In the genomic region with DNA sequence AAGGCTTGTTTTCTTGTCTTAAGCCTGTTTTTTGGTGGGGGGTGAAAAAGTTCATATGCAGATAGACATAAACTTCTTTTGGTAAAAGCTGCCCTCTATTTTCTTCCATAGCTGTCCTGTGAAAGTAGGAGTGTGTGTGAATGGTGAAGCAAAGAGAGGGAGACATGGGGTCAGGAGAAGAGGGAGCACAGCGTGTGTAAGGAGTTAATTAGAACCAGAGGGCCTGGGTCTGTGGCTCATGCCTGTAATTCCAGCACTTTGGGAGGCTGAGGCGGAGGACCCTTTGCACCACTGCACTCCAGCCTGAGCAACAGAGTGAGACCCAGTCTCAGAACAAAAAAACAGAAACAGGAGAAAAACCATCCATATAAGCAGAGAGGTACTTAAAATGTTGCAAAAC, we compare ENCODE assay signal across 9 cellular contexts. TPM values are rescaled to one million over a fixed set of nuclear protein-coding genes. Genes with fewer than 3 reads are reported as not detected.
DNase-seq lines count a peak whose midpoint lies in the region; ATAC-seq and TF ChIP-seq lines count a peak whose summit lies in the region.
"Had no signal": no experiment of that assay in that cellular context is flagged by ENCODE, and none has a peak within 500 bp of the region (broad histone marks: within the 10 kb centered on the region; RNA-seq: fewer than 3 reads in every experiment).

No MANE protein-coding gene starts in this region.

- H3K27me3 ChIP-seq in GM23248 (replicated peaks; ENCODE audit: insufficient read depth), result no peaks in the 10 kb centered on the region
- H3K27me3 ChIP-seq in skeletal muscle tissue (ENCODE audit: control insufficient read depth in 3 of 3, insufficient read depth in 3 of 3, low read length in 3 of 3), result no peaks in the 10 kb centered on the region

- H3K36me3 ChIP-seq in GM23248 (ENCODE audit: low read depth) (no peaks in the 10 kb centered on the region), skeletal muscle tissue (ENCODE audit: control insufficient read depth in 3 of 3, insufficient read depth in 3 of 3, low read length in 3 of 3) (no peaks in the 10 kb centered on the region)

- peaks cover 21% of the 10 kb centered on the region for H3F3A ChIP-seq in GM23248 (ENCODE audit: insufficient read depth)

- 4 to 7% methylated on average over 2 of the region's 2 CpGs for whole genome bisulfite sequencing in GM23248 (ENCODE audit: low coverage in 1 of 2, low lambda C conversion rate in 2 of 2, missing lambda C conversion rate in 2 of 2), 2 experiments

- in situ Hi-C loops in GM23248 (cut with MboI), result no loop called here

- TF ChIP-seq POLR2A in GM18505 (IDR thresholded peaks at IDR 0.05; ENCODE audit: borderline replicate concordance, extremely low read depth, insufficient read depth, insufficient read length), result no peak

- H3K27ac Mint-ChIP-seq in T-helper 17 cell, result peak overlapping the region; percentile 99

- H3K79me2 ChIP-seq in GM23248 (ENCODE audit: insufficient read depth), result peaks cover 31% of the 10 kb centered on the region

- H3K4me3 Mint-ChIP-seq in T-helper 17 cell, result peak overlapping the region; percentile 91

- H3K4me1 Mint-ChIP-seq in T-helper 17 cell, result peaks cover 18% of the 10 kb centered on the region

- no peaks in the 10 kb centered on the region for H3K27me3 Mint-ChIP-seq in T-helper 17 cell

- ATAC-seq in T-helper 17 cell (no peak), GM18517 (IDR thresholded peaks at IDR 0.05; ENCODE audit: unreplicated experiment) (no peak), GM18505 (IDR thresholded peaks at IDR 0.05; ENCODE audit: unreplicated experiment) (no peak)

- H4K20me1 ChIP-seq in GM23248 (ENCODE audit: insufficient read depth), result no peaks in the 10 kb centered on the region

- no peaks in the 10 kb centered on the region for H3K9me2 ChIP-seq in GM23248 (ENCODE audit: insufficient read depth)

- peak overlapping the region; percentile 83 for H2AFZ ChIP-seq in GM23248

- peak overlapping the region; percentile 97 for H3K9ac ChIP-seq in GM23248
- peak overlapping the region; percentile 75 to 100 (median 88) for H3K9ac ChIP-seq in skeletal muscle tissue (ENCODE audit: low read depth in 1 of 3, low read length in 3 of 3)

- peak overlapping the region; percentile 98 for H3K4me2 ChIP-seq in GM23248 (ENCODE audit: unreplicated experiment)

- peak overlapping the region; percentile 98 for H3K27ac ChIP-seq in GM23248
- peak overlapping the region; percentile 97 for H3K27ac ChIP-seq in skeletal muscle tissue (ENCODE audit: low read depth, low read length)

- H3K4me3 ChIP-seq in GM23248, result peak overlapping the region; percentile 94
- H3K4me3 ChIP-seq in fibroblast of villous mesenchyme (ENCODE audit: low read depth, low read length), result peak overlapping the region; percentile 84
- H3K4me3 ChIP-seq in skeletal muscle tissue (ENCODE audit: low read length in 3 of 3), result peak overlapping the region; percentile 66 to 99 (median 81)

- H3K4me1 ChIP-seq in GM23248 (ENCODE audit: insufficient read depth) (peaks cover 14% of the 10 kb centered on the region), skeletal muscle tissue (ENCODE audit: control insufficient read depth in 3 of 3, insufficient read depth in 3 of 3, low read length in 3 of 3) (peaks cover 10 to 14% (median 12%) of the 10 kb centered on the region in 3 donors)

- H3K36me3 Mint-ChIP-seq in T-helper 17 cell (ENCODE audit: low read depth), result peaks cover 2% of the 10 kb centered on the region

- no peak for TF ChIP-seq CTCF in fibroblast of villous mesenchyme (IDR thresholded peaks at IDR 0.05; ENCODE audit: insufficient read depth, low read depth, low read length)

- peak; percentile 51 for DNase-seq in GM23248
- DNase-seq in T-helper 17 cell, result no peak
- DNase-seq in fibroblast of villous mesenchyme (ENCODE audit: low read depth), result peak; percentile 57
- no peak for DNase-seq in HuH-7 (ENCODE audit: low spot score)
- no peak for DNase-seq in stimulated activated CD4-positive, alpha-beta T cell treated with anti-CD3 and anti-CD28 coated beads, Interleukin-12 subunit alpha, Interleukin-12 subunit beta, amount 100 ng/mL, for 4 hours
- DNase-seq: NCI-H1930 had no signal

- no peaks in the 10 kb centered on the region for H3K9me3 ChIP-seq in GM23248 (ENCODE audit: low read depth)
- no peaks in the 10 kb centered on the region for H3K9me3 ChIP-seq in T-helper 17 cell (ENCODE audit: control insufficient read depth, low read length, poor library complexity, severe bottlenecking)
- no peaks in the 10 kb centered on the region for H3K9me3 ChIP-seq in skeletal muscle tissue (ENCODE audit: control insufficient read depth in 3 of 3, low read length in 3 of 3)

RNA-seq across cellular contexts. Expression of a gene that starts 16.2 kb away (rescaled TPM):
- total RNA-seq in GM23248 (2014; rRNA removed; shearing (Covaris generic)), result 88.9 and 97.7 TPM in 2 replicates
- 58.6 and 77.5 TPM in 2 replicates for polyA plus RNA-seq in GM23248 (2016; fragmentation: Nextera tagmentation; extraction: Ambion mirVana)
- total RNA-seq in T-helper 17 cell (1,000 to 10,000 TPM; 1,190 to 1,257 TPM), fibroblast of villous mesenchyme (108 and 175 TPM in 2 replicates), skeletal muscle tissue (52.7 TPM)

Comparison
In these comparisons a context has a peak if more than half of its experiments do, and no peak if none do; other contexts are left out.
1. DNase-seq: peak in GM23248 (single experiment) and fibroblast of villous mesenchyme (single experiment); none in T-helper 17 cell (0 of 3), HuH-7 (single experiment) and stimulated activated CD4-positive, alpha-beta T cell treated with anti-CD3 and anti-CD28 coated beads, Interleukin-12 subunit alpha, Interleukin-12 subunit beta, amount 100 ng/mL, for 4 hours (single experiment).
2. Peak in every context shown above with its lines, with median percentiles within 50 percentile points of each other: H3K4me3 ChIP-seq.